ENCODE assay signal across 27 cellular contexts in the genomic region with DNA sequence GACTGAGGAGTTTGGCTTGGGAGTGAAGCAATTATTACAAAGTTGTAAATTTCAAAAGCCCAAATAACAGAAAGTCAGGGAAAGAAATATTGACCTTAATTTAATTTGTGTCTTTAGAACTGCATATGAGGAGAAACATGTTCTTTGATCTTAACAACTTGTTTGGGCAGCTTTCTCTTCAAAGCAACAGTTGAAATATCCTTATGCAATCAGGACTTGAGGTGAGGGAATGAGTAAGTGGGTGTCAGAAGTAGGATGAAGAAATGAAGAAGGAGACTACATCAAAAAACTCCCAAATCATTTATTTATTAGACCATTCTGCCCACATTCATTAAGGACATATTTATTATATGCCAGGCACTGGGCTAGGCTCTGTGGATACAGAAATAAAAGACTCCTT.
"Had no signal": no experiment of that assay in that cellular context is flagged by ENCODE, and none has a peak within 500 bp of the region (broad histone marks: within the 10 kb centered on the region; RNA-seq: fewer than 3 reads in every experiment).

No MANE protein-coding gene starts in this region.

- ATAC-seq: natural killer cell treated with Interleukin-12 subunit alpha and Interleukin-12 subunit beta and Interleukin-15 and Interleukin-18, amount 100 ng/mL, for 72 hours; pancreas; psoas muscle; right cardiac atrium; right lobe of liver; stimulated activated effector memory CD8-positive, alpha-beta T cell treated with anti-CD3 and anti-CD28 coated beads, Interleukin-12 subunit alpha, Interleukin-12 subunit beta, amount 100 ng/mL, for 72 hours; stimulated activated naive B cell treated with anti-CD40 and anti-IgM and Interleukin-4, amounts not matched to agents 10 μg/mL and 1 μg/mL and 100 μg/mL, for 72 hours had no signal

- H3K36me3 Mint-ChIP-seq: natural killer cell treated with Interleukin-12 subunit alpha and Interleukin-12 subunit beta and Interleukin-15 and Interleukin-18, amount 100 ng/mL, for 72 hours; stimulated activated effector memory CD8-positive, alpha-beta T cell treated with anti-CD3 and anti-CD28 coated beads, Interleukin-12 subunit alpha, Interleukin-12 subunit beta, amount 100 ng/mL, for 72 hours; stimulated activated naive B cell treated with anti-CD40 and anti-IgM and Interleukin-4, amounts not matched to agents 10 μg/mL and 1 μg/mL and 100 μg/mL, for 72 hours had no signal

- H3K27ac ChIP-seq: neutrophil, pancreas, psoas muscle, right lobe of liver, sigmoid colon, stomach, thoracic aorta, thyroid gland, tibial nerve, upper lobe of left lung, vagina had no signal

- H3K4me1 Mint-ChIP-seq: nephron progenitor cell; stimulated activated effector memory CD8-positive, alpha-beta T cell treated with anti-CD3 and anti-CD28 coated beads, Interleukin-12 subunit alpha, Interleukin-12 subunit beta, amount 100 ng/mL, for 72 hours; stimulated activated naive B cell treated with anti-CD40 and anti-IgM and Interleukin-4, amounts not matched to agents 10 μg/mL and 1 μg/mL and 100 μg/mL, for 72 hours had no signal

- H3K36me3 ChIP-seq: neutrophil, pancreas, right lobe of liver, sigmoid colon, stomach, thoracic aorta, thyroid gland, tibial nerve, upper lobe of left lung, vagina had no signal

- H3K27me3 Mint-ChIP-seq: natural killer cell treated with Interleukin-12 subunit alpha and Interleukin-12 subunit beta and Interleukin-15 and Interleukin-18, amount 100 ng/mL, for 72 hours; stimulated activated naive B cell treated with anti-CD40 and anti-IgM and Interleukin-4, amounts not matched to agents 10 μg/mL and 1 μg/mL and 100 μg/mL, for 72 hours had no signal

- FAIRE-seq: pancreas, small intestine, urothelium cell line had no signal

- H3K4me3 Mint-ChIP-seq: natural killer cell treated with Interleukin-12 subunit alpha and Interleukin-12 subunit beta and Interleukin-15 and Interleukin-18, amount 100 ng/mL, for 72 hours; nephron progenitor cell; neural crest cell; stimulated activated effector memory CD8-positive, alpha-beta T cell treated with anti-CD3 and anti-CD28 coated beads, Interleukin-12 subunit alpha, Interleukin-12 subunit beta, amount 100 ng/mL, for 72 hours; stimulated activated naive B cell treated with anti-CD40 and anti-IgM and Interleukin-4, amounts not matched to agents 10 μg/mL and 1 μg/mL and 100 μg/mL, for 72 hours; stimulated activated naive CD8-positive, alpha-beta T cell treated with anti-CD3 and anti-CD28 coated beads, Interleukin-15, Interleukin-2, amounts not matched to agents 100 ng/mL and 50 ng/mL, for 24 hours had no signal

- H3K4me3 ChIP-seq: pancreas, psoas muscle, right lobe of liver, sigmoid colon, stomach, thoracic aorta, thyroid gland, tibial nerve, upper lobe of left lung, vagina had no signal

- H3K4me1 ChIP-seq: psoas muscle, right lobe of liver, thyroid gland, tibial nerve, upper lobe of left lung, vagina had no signal

- DNase-seq: nephron progenitor cell; nucleus accumbens; pancreas; psoas muscle; right cardiac atrium; right lobe of liver; sigmoid colon; small intestine; stimulated activated CD4-positive, alpha-beta T cell treated with anti-CD3 and anti-CD28 coated beads, Interleukin-15, amount 100 ng/mL, for 24 hours; stimulated activated CD4-positive, alpha-beta T cell treated with anti-CD3 and anti-CD28 coated beads, Interleukin-2, amount 100 ng/mL, for 24 hours; stimulated activated CD4-positive, alpha-beta T cell treated with anti-CD3 and anti-CD28 coated beads, Interleukin-2, amount 100 ng/mL, for 48 hours; stimulated activated CD4-positive, alpha-beta T cell treated with anti-CD3 and anti-CD28 coated beads, Interleukin-4, amount 100 ng/mL, for 24 hours; stimulated activated naive B cell treated with anti-CD40 and anti-IgM and Interleukin-4, amounts not matched to agents 10 μg/mL and 1 μg/mL and 100 μg/mL, for 72 hours; stimulated activated naive CD4-positive, alpha-beta T cell treated with Interleukin-2 at 50 U/mL for 16 hours; stomach; thyroid gland; trophoblast cell; upper lobe of left lung had no signal

- H3K27me3 ChIP-seq: neutrophil, pancreas, right lobe of liver, sigmoid colon, stomach, thyroid gland, tibial nerve, upper lobe of left lung, vagina had no signal

- H3K9me3 Mint-ChIP-seq: stimulated activated effector memory CD8-positive, alpha-beta T cell treated with anti-CD3 and anti-CD28 coated beads, Interleukin-12 subunit alpha, Interleukin-12 subunit beta, amount 100 ng/mL, for 72 hours had no signal

- H3K9me3 ChIP-seq: neutrophil, pancreas, psoas muscle, right lobe of liver, sigmoid colon, thoracic aorta, thyroid gland, tibial nerve, vagina had no signal

- H3K27ac Mint-ChIP-seq: natural killer cell treated with Interleukin-12 subunit alpha and Interleukin-12 subunit beta and Interleukin-15 and Interleukin-18, amount 100 ng/mL, for 72 hours; nephron progenitor cell; stimulated activated effector memory CD8-positive, alpha-beta T cell treated with anti-CD3 and anti-CD28 coated beads, Interleukin-12 subunit alpha, Interleukin-12 subunit beta, amount 100 ng/mL, for 72 hours; stimulated activated naive B cell treated with anti-CD40 and anti-IgM and Interleukin-4, amounts not matched to agents 10 μg/mL and 1 μg/mL and 100 μg/mL, for 72 hours; stimulated activated naive CD8-positive, alpha-beta T cell treated with anti-CD3 and anti-CD28 coated beads, Interleukin-15, Interleukin-2, amounts not matched to agents 100 ng/mL and 50 ng/mL, for 24 hours had no signal
